In the genomic region with DNA sequence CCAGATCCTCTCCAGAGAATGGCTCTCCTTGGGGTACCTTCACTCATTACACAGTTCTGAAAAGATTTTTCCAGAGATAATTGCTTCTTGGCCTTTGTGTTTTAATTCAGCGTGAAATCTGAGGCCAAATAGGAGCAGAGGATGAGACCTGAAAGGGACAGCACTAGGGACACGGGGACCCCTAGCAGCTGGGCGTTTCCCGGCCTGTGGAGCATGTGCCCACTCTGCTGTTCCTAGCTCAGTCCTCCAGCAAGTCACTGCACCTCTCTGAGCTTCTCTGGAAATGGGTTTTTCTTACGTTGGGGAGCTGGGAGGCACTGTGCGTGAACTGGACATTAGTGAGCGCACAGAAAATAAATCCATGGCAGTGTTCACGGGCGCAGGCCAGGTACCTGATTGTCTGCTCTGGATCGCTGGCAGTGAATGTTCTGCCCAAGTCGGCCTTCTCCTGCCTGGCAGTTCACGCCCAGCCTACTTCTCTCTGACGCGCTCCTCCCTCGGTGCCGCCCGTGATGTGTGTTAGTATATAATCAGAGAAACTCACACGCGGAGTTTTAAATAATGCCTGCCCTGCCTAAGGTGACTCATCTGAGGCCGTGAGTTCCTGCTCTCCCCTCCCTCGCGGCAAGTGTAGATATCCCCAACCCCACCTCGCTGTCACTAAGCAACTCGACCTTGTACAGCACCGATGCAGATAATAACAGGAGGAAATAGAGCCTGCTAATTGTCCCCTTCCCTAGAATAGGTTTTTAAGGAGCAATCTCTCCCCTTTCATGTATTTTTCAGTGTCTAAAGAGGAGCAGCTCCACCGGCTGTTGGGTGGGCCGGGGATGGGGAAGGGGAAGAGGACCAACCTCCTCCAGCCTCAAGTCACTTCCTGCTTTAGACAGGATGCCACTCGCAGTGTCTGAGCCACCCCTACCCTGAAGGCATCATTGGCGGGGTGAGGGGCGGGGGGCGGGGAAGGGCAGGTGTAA, we compare ENCODE assay signal across 8 cellular contexts. TPM values are rescaled to one million over a fixed set of nuclear protein-coding genes. Genes with fewer than 3 reads are reported as not detected.
DNase-seq lines count a peak whose midpoint lies in the region; ATAC-seq, FAIRE-seq and TF ChIP-seq lines count a peak whose summit lies in the region.

No MANE protein-coding gene starts in this region.

- peak; percentile 68 for ATAC-seq in K562
- ATAC-seq in natural killer cell treated with Interleukin-12 subunit alpha and Interleukin-12 subunit beta and Interleukin-15 and Interleukin-18, amount 100 ng/mL, for 72 hours, result no peak
- no peak for ATAC-seq in HG03571 (IDR thresholded peaks at IDR 0.05; ENCODE audit: unreplicated experiment)
- no peak for ATAC-seq in HG02678 (IDR thresholded peaks at IDR 0.05; ENCODE audit: unreplicated experiment)

- TF ChIP-seq CTCF in K562 (IDR thresholded peaks at IDR 0.05 in 2 of 3, conservative IDR thresholded peaks at IDR 0.05 in 1 of 3; ENCODE audit: insufficient read depth in 2 of 3, low read depth in 1 of 3, low read length in 3 of 3), result peak in 1 of 3 experiments; percentile 9; a peak in 1 of 6 replicates

- peak overlapping the region; percentile 56 to 88 for H3K9ac ChIP-seq in K562 (ENCODE audit: insufficient read depth in 1 of 2, low read depth in 2 of 2, low read length in 2 of 2)

- H3K4me3 ChIP-seq in K562, result peak overlapping the region; percentile 1; the same call in 1 of the 2 replicates

- in situ Hi-C loops in K562 (cut with MboI), result no loop called here

- H3K9me3 ChIP-seq in K562 (replicated peaks; ENCODE audit: control insufficient read depth, insufficient read depth, low read depth, low read length), result 0 out of 2 replicates have a peak, but pooled peaks cover 2% of the 10 kb centered on the region

- peak; percentile 59; the same call in 1 of the 2 replicates for TF ChIP-seq POLR2A in K562 (conservative IDR thresholded peaks at IDR 0.05)
- TF ChIP-seq POLR2A in GM12891 (IDR thresholded peaks at IDR 0.05; ENCODE audit: low read depth, low read length), result no peak

- peaks cover 15 to 18% of the 10 kb centered on the region in 2 donors for H3K27me3 Mint-ChIP-seq in natural killer cell treated with Interleukin-12 subunit alpha and Interleukin-12 subunit beta and Interleukin-15 and Interleukin-18, amount 100 ng/mL, for 72 hours

- peak; percentile 97 for FAIRE-seq in K562 (lab: Jason Lieb, UNC)
- no peak for FAIRE-seq in GM12891 (lab: Jason Lieb, UNC)

- peaks cover 44 to 56% of the 10 kb centered on the region in 2 experiments for H3K4me1 ChIP-seq in K562 (replicated peaks in 1 of 2; ENCODE audit: control insufficient read depth in 2 of 2, insufficient read depth in 2 of 2, low read length in 2 of 2)

- WGBS in K562 (ENCODE audit: insufficient coverage, low coverage, missing lambda C conversion rate), result 5% methylated on average over 30 of the region's 31 CpGs

- H3K36me3 Mint-ChIP-seq in natural killer cell treated with Interleukin-12 subunit alpha and Interleukin-12 subunit beta and Interleukin-15 and Interleukin-18, amount 100 ng/mL, for 72 hours, result no peaks in the 10 kb centered on the region

- no peaks in the 10 kb centered on the region for H3K9me1 ChIP-seq in K562 (ENCODE audit: control insufficient read depth, insufficient read depth, low read length)

- peak overlapping the region; percentile 98 for H3K27ac ChIP-seq in K562 (ENCODE audit: extremely low read depth, low read depth, low read length)

- no TSS peak for BruUV-seq in K562 (replicated peaks; lab: Mats Ljungman, UMichigan)

- H3K36me3 ChIP-seq in K562 (ENCODE audit: control insufficient read depth, insufficient read depth, low read length), result peaks cover 10% of the 10 kb centered on the region; the same call in 2 of the 3 replicates

- POLR2A ChIA-PET in K562 (lab: Yijun Ruan, JAX), result interaction anchor here (0.8 to 4.5 kb wide), 13 partner anchors 12 to 99 kb away, joined by 3 to 38 read pairs (median 5); partner anchors contain the start of gene PSMG4

- TF ChIP-seq RAD21 in Ishikawa (IDR thresholded peaks at IDR 0.05; ENCODE audit: low read depth) (no peak), K562 (CRISPR knock-in tag; conservative IDR thresholded peaks at IDR 0.05 in 1 of 2, IDR thresholded peaks at IDR 0.05 in 1 of 2) (no peak; a peak in 1 of 4 replicates)

- H3K27ac Mint-ChIP-seq in natural killer cell treated with Interleukin-12 subunit alpha and Interleukin-12 subunit beta and Interleukin-15 and Interleukin-18, amount 100 ng/mL, for 72 hours, result peak overlapping the region in 1 of 2 donors; percentile 68

- peaks cover 3% of the 10 kb centered on the region; the same call in 1 of the 2 replicates for H4K20me1 ChIP-seq in K562 (replicated peaks; ENCODE audit: control insufficient read depth, insufficient read depth, low read length)

- H3K9me3 Mint-ChIP-seq in natural killer cell treated with Interleukin-12 subunit alpha and Interleukin-12 subunit beta and Interleukin-15 and Interleukin-18, amount 100 ng/mL, for 72 hours, result peaks cover 3% of the 10 kb centered on the region

- intact Hi-C loops in K562 (cut with micrococcal nuclease), result loop anchor here (2.0 to 5.0 kb wide), 3 partner anchors 33 to 173 kb away; no protein-coding TSS in a partner anchor

- H3K4me1 Mint-ChIP-seq in natural killer cell treated with Interleukin-12 subunit alpha and Interleukin-12 subunit beta and Interleukin-15 and Interleukin-18, amount 100 ng/mL, for 72 hours (ENCODE audit: low read depth in 2 of 2), result peaks cover 24 to 25% of the 10 kb centered on the region in 2 donors

- DNase-seq in T-helper 22 cell (ENCODE audit: low read depth), result peak; percentile 76
- peak; percentile 56 to 96 (median 77) for DNase-seq in K562 (ENCODE audit: extremely low read depth in 1 of 4, low spot score in 3 of 4)
- no peak for DNase-seq in natural killer cell treated with Interleukin-12 subunit alpha and Interleukin-12 subunit beta and Interleukin-15 and Interleukin-18, amount 100 ng/mL, for 72 hours (ENCODE audit: low spot score)
- DNase-seq in GM12891 (ENCODE audit: insufficient read length, low spot score), result no peak
- no peak for DNase-seq in NK-92 treated with Interleukin-12 subunit alpha and Interleukin-12 subunit beta, amount 100 ng/mL, for 24 hours (lab: John Stamatoyannopoulos, UW)

- H3K27me3 ChIP-seq in K562 (ENCODE audit: control insufficient read depth in 2 of 2, insufficient read depth in 2 of 2, low read length in 2 of 2), result no peaks in the 10 kb centered on the region

- peak overlapping the region; percentile 38 for H3K4me3 Mint-ChIP-seq in natural killer cell treated with Interleukin-12 subunit alpha and Interleukin-12 subunit beta and Interleukin-15 and Interleukin-18, amount 100 ng/mL, for 72 hours

- CTCF ChIA-PET in K562 (lab: Yijun Ruan, JAX; ENCODE audit: low intra/inter-chr PET ratio), result no interaction called here

- TF ChIP-seq EP300 in Ishikawa (IDR thresholded peaks at IDR 0.05; ENCODE audit: borderline replicate concordance), result no peak
- peak; percentile 76 for TF ChIP-seq EP300 in K562 (IDR thresholded peaks at IDR 0.05; ENCODE audit: low read length)

- H3K79me2 ChIP-seq in K562 (ENCODE audit: control insufficient read depth, insufficient read depth, low read length), result peaks cover 36% of the 10 kb centered on the region

- H3K4me2 ChIP-seq in K562 (ENCODE audit: insufficient read depth, low read length), result peak overlapping the region; percentile 72

- H2AFZ ChIP-seq in K562 (ENCODE audit: low read depth, low read length), result peak overlapping the region; percentile 45

RNA-seq across cellular contexts. Expression of gene TUBB2A, which starts 2.7 kb away (rescaled TPM):
- total RNA-seq in K562 (2011; cell fraction: chromatin; rRNA removed; ENCODE audit: low replicate concordance), result 19.1 and 41.5 TPM in 2 replicates
- 35.0 and 37.2 TPM in 2 replicates for total RNA-seq in K562 (2011; cell fraction: nucleolus; rRNA removed)
- total RNA-seq in K562 (2011; cell fraction: nucleoplasm; rRNA removed), result 24.8 and 26.5 TPM in 2 replicates
- total RNA-seq in K562 (2014; rRNA removed), result 92.1 and 101 TPM in 2 replicates
- total RNA-seq in K562 (2014; rRNA removed; fragmentation: Illumina TruSeq; extraction: Trizol), result 18.1 and 23.5 TPM in 2 replicates
- total RNA-seq in K562 (2015; rRNA removed; fragmentation: Illumina TruSeq; extraction: Trizol), result 43.2 and 44.9 TPM in 2 replicates
- total RNA-seq in K562 (2021), result 81.8 and 82.4 TPM in 2 replicates
- 45.6 and 52.0 TPM in 2 replicates for polyA plus RNA-seq in K562 (2011; rRNA removed)
- 57.7 and 124 TPM in 2 replicates for polyA plus RNA-seq in K562 (2011; cell fraction: cytosol; rRNA removed)
- polyA plus RNA-seq in K562 (2011; cell fraction: nucleus; rRNA removed), result 49.0 and 58.3 TPM in 2 replicates
- polyA plus RNA-seq in K562 (2012), result 70.6 and 119 TPM in 2 replicates
- polyA plus RNA-seq in K562 (2014; fragmentation: Illumina TruSeq; extraction: Trizol), result 50.1 and 68.1 TPM in 2 replicates
- polyA plus RNA-seq in K562 (2014; fragmentation: Nextera tagmentation; extraction: Ambion mirVana), result 1 to 10 TPM; 3.6 to 6.3 TPM
- polyA plus RNA-seq in K562 (2014; rRNA removed), result 73.1 and 73.4 TPM in 2 replicates
- polyA minus RNA-seq in K562 (2011; rRNA and poly(A)+ RNA removed), result 29.1 and 41.2 TPM in 2 replicates
- polyA minus RNA-seq in K562 (2011; cell fraction: cytosol; rRNA and poly(A)+ RNA removed), result 61.6 and 63.4 TPM in 2 replicates
- 17.5 and 22.9 TPM in 2 replicates for polyA minus RNA-seq in K562 (2011; cell fraction: nucleus; rRNA and poly(A)+ RNA removed)
- total RNA-seq in natural killer cell treated with Interleukin-12 subunit alpha and Interleukin-12 subunit beta and Interleukin-15 and Interleukin-18, amount 100 ng/mL, for 72 hours, result 1 to 10 TPM; 1.7 to 5.8 TPM
- polyA plus RNA-seq in GM12891 (2012; ENCODE audit: low read depth, missing spikeins), result 28.2 TPM

RNA-seq across cellular contexts. Expression of gene BPHL, which starts 41.6 kb away (rescaled TPM):
- total RNA-seq in K562 (2011; cell fraction: chromatin; rRNA removed; ENCODE audit: low replicate concordance), result 15.8 and 23.9 TPM in 2 replicates
- total RNA-seq in K562 (2011; cell fraction: nucleolus; rRNA removed), result 10.9 and 11.7 TPM in 2 replicates
- total RNA-seq in K562 (2011; cell fraction: nucleoplasm; rRNA removed), result 18.0 and 24.7 TPM in 2 replicates
- total RNA-seq in K562 (2014; rRNA removed) (4.1 and 6.3 TPM in 2 replicates), K562 (2014; rRNA removed; fragmentation: Illumina TruSeq; extraction: Trizol) (8.5 and 9.8 TPM in 2 replicates), K562 (2015; rRNA removed; fragmentation: Illumina TruSeq; extraction: Trizol) (7.1 and 8.2 TPM in 2 replicates), K562 (2021) (10.3 and 10.4 TPM in 2 replicates)
- polyA plus RNA-seq in K562 (2011; rRNA removed) (14.0 and 17.4 TPM in 2 replicates), K562 (2014; fragmentation: Illumina TruSeq; extraction: Trizol) (6.6 and 8.2 TPM in 2 replicates), K562 (2014; fragmentation: Nextera tagmentation; extraction: Ambion mirVana) (1 to 10 TPM; 3.5 to 9.3 TPM), K562 (2014; rRNA removed) (6.3 and 8.1 TPM in 2 replicates)
- 7.7 and 9.2 TPM in 2 replicates for polyA plus RNA-seq in K562 (2011; cell fraction: cytosol; rRNA removed)
- polyA plus RNA-seq in K562 (2011; cell fraction: nucleus; rRNA removed), result 14.9 and 16.2 TPM in 2 replicates
- polyA plus RNA-seq in K562 (2012), result 6.9 and 17.7 TPM in 2 replicates
- polyA minus RNA-seq in K562 (2011; rRNA and poly(A)+ RNA removed), result 9.0 and 11.6 TPM in 2 replicates
- polyA minus RNA-seq in K562 (2011; cell fraction: cytosol; rRNA and poly(A)+ RNA removed), result 5.0 and 10.1 TPM in 2 replicates
- polyA minus RNA-seq in K562 (2011; cell fraction: nucleus; rRNA and poly(A)+ RNA removed), result 10.9 and 12.1 TPM in 2 replicates
- total RNA-seq in natural killer cell treated with Interleukin-12 subunit alpha and Interleukin-12 subunit beta and Interleukin-15 and Interleukin-18, amount 100 ng/mL, for 72 hours, result 1 to 10 TPM; 5.6 to 7.3 TPM
- polyA plus RNA-seq in GM12891 (2012; ENCODE audit: low read depth, missing spikeins), result 9.3 TPM

Comparison
In these comparisons a context has a peak if more than half of its experiments do, and no peak if none do; other contexts are left out.
1. DNase-seq: peak in T-helper 22 cell (single experiment) and K562 (4 of 4); none in natural killer cell treated with Interleukin-12 subunit alpha and Interleukin-12 subunit beta and Interleukin-15 and Interleukin-18, amount 100 ng/mL, for 72 hours (single experiment), GM12891 (single experiment) and NK-92 treated with Interleukin-12 subunit alpha and Interleukin-12 subunit beta, amount 100 ng/mL, for 24 hours (single experiment).